ENCODE assay signal across 27 cellular contexts in genomic region chr5:81254886-81255285, GRCh38. TPM values are rescaled to one million over a fixed set of nuclear protein-coding genes. Genes with fewer than 3 reads are reported as not detected.
"Had no signal": no experiment of that assay in that cellular context is flagged by ENCODE, and none has a peak within 500 bp of the region (broad histone marks: within the 10 kb centered on the region; RNA-seq: fewer than 3 reads in every experiment).

No MANE protein-coding gene starts in this region.

- H3K9me3 ChIP-seq: ascending aorta, breast epithelium, colonic mucosa had no signal

- DNase-seq: activated CD4-positive, alpha-beta memory T cell treated with anti-CD3 and anti-CD28 coated beads, Interleukin-2, amount 10 ng/mL, durations not matched to agents 7 days and 5 days; activated CD4-positive, alpha-beta T cell treated with anti-CD3 and anti-CD28 coated beads for 1 hour; activated CD4-positive, alpha-beta T cell treated with anti-CD3 and anti-CD28 coated beads for 4 hours; activated CD4-positive, alpha-beta T cell treated with anti-CD3 and anti-CD28 coated beads, Interleukin-2, amount 10 ng/mL, durations not matched to agents 7 days and 5 days; activated CD4-positive, alpha-beta T cell treated with anti-CD3 and anti-CD28 coated beads, Interleukin-2, amount 50 U/mL, for 4 hours; activated CD8-positive, alpha-beta memory T cell treated with anti-CD3 and anti-CD28 coated beads, Interleukin-2, amount 50 U/mL, for 48 hours; activated gamma-delta T cell; activated naive CD4-positive, alpha-beta T cell; activated naive CD4-positive, alpha-beta T cell treated with anti-CD3 and anti-CD28 coated beads, Interleukin-2, amount 10 ng/mL, durations not matched to agents 7 days and 5 days; activated naive CD8-positive, alpha-beta T cell treated with anti-CD3 and anti-CD28 coated beads, Interleukin-2, amount 10 ng/mL, durations not matched to agents 7 days and 5 days; activated T-cell treated with anti-CD3 and anti-CD28 coated beads for 4 hours; activated T-cell treated with anti-CD3 and anti-CD28 coated beads, Interleukin-2, amount 50 U/mL, for 24 hours; activated T-cell treated with anti-CD3 and anti-CD28 coated beads, Interleukin-2, amount 50 U/mL, for 72 hours; central memory CD4-positive, alpha-beta T cell; cerebellar nuclear complex; colonic mucosa; effector CD8-positive, alpha-beta T cell; foreskin fibroblast; heart left ventricle; T-helper 2 cell had no signal

- H3K36me3 ChIP-seq: breast epithelium, colonic mucosa had no signal

- H3K4me1 Mint-ChIP-seq: activated CD4-positive, alpha-beta T cell treated with anti-CD3 and anti-CD28 coated beads, Interleukin-2, amount 10 ng/mL, durations not matched to agents 7 days and 5 days; activated naive CD4-positive, alpha-beta T cell treated with anti-CD3 and anti-CD28 coated beads, Interleukin-2, amount 10 ng/mL, durations not matched to agents 7 days and 5 days; activated naive CD8-positive, alpha-beta T cell treated with anti-CD3 and anti-CD28 coated beads, Interleukin-2, amount 10 ng/mL, durations not matched to agents 7 days and 5 days; brain had no signal

- H3K27me3 Mint-ChIP-seq: activated CD4-positive, alpha-beta memory T cell treated with anti-CD3 and anti-CD28 coated beads, Interleukin-2, amount 10 ng/mL, durations not matched to agents 7 days and 5 days; activated CD4-positive, alpha-beta T cell treated with anti-CD3 and anti-CD28 coated beads, Interleukin-2, amount 10 ng/mL, durations not matched to agents 7 days and 5 days; activated naive CD4-positive, alpha-beta T cell treated with anti-CD3 and anti-CD28 coated beads, Interleukin-2, amount 10 ng/mL, durations not matched to agents 7 days and 5 days; activated naive CD8-positive, alpha-beta T cell treated with anti-CD3 and anti-CD28 coated beads, Interleukin-2, amount 10 ng/mL, durations not matched to agents 7 days and 5 days; activated T-cell treated with anti-CD3 and anti-CD28 coated beads, Interleukin-2, amount 50 U/mL, for 24 hours had no signal

- H3K27me3 ChIP-seq: ascending aorta, breast epithelium, cardiac muscle cell, colonic mucosa, heart left ventricle had no signal

- H3K4me1 ChIP-seq: ascending aorta, breast epithelium, colonic mucosa had no signal

- H3K27ac Mint-ChIP-seq: activated CD4-positive, alpha-beta memory T cell treated with anti-CD3 and anti-CD28 coated beads, Interleukin-2, amount 10 ng/mL, durations not matched to agents 7 days and 5 days; activated CD4-positive, alpha-beta T cell treated with anti-CD3 and anti-CD28 coated beads, Interleukin-2, amount 10 ng/mL, durations not matched to agents 7 days and 5 days; activated naive CD4-positive, alpha-beta T cell treated with anti-CD3 and anti-CD28 coated beads, Interleukin-2, amount 10 ng/mL, durations not matched to agents 7 days and 5 days; activated naive CD4-positive, alpha-beta T cell treated with anti-CD3 and anti-CD28 coated beads, Interleukin-2, amount 50 U/mL, for 72 hours; activated naive CD8-positive, alpha-beta T cell treated with anti-CD3 and anti-CD28 coated beads, Interleukin-2, amount 10 ng/mL, durations not matched to agents 7 days and 5 days; activated T-cell treated with anti-CD3 and anti-CD28 coated beads, Interleukin-2, amount 50 U/mL, for 24 hours; activated T-cell treated with anti-CD3 and anti-CD28 coated beads, Interleukin-2, amount 50 U/mL, for 72 hours; brain had no signal

- H3K4me3 Mint-ChIP-seq: activated CD4-positive, alpha-beta memory T cell treated with anti-CD3 and anti-CD28 coated beads, Interleukin-2, amount 10 ng/mL, durations not matched to agents 7 days and 5 days; activated CD4-positive, alpha-beta T cell treated with anti-CD3 and anti-CD28 coated beads, Interleukin-2, amount 10 ng/mL, durations not matched to agents 7 days and 5 days; activated naive CD4-positive, alpha-beta T cell treated with anti-CD3 and anti-CD28 coated beads, Interleukin-2, amount 10 ng/mL, durations not matched to agents 7 days and 5 days; activated naive CD8-positive, alpha-beta T cell treated with anti-CD3 and anti-CD28 coated beads, Interleukin-2, amount 10 ng/mL, durations not matched to agents 7 days and 5 days; activated T-cell treated with anti-CD3 and anti-CD28 coated beads, Interleukin-2, amount 50 U/mL, for 24 hours; activated T-cell treated with anti-CD3 and anti-CD28 coated beads, Interleukin-2, amount 50 U/mL, for 72 hours; brain had no signal

- H3K4me3 ChIP-seq: ascending aorta, breast epithelium, cardiac muscle cell, colonic mucosa, heart left ventricle had no signal

- ATAC-seq: activated naive CD4-positive, alpha-beta T cell treated with anti-CD3 and anti-CD28 coated beads, Interleukin-2, amount 50 U/mL, for 72 hours; activated T-cell treated with anti-CD3 and anti-CD28 coated beads, Interleukin-2, amount 50 U/mL, for 72 hours had no signal

- H3K27ac ChIP-seq: ascending aorta, breast epithelium, cardiac muscle cell, colonic mucosa, epithelial cell of prostate, heart left ventricle had no signal

RNA-seq across cellular contexts. Expression of gene CKMT2, which starts 21.8 kb away (rescaled TPM):
- total RNA-seq: activated CD4-positive, alpha-beta memory T cell treated with anti-CD3 and anti-CD28 coated beads, Interleukin-2, amount 10 ng/mL, durations not matched to agents 7 days and 5 days; activated CD4-positive, alpha-beta T cell treated with anti-CD3 and anti-CD28 coated beads, Interleukin-2, amount 10 ng/mL, durations not matched to agents 7 days and 5 days; activated naive CD8-positive, alpha-beta T cell treated with anti-CD3 and anti-CD28 coated beads, Interleukin-2, amount 10 ng/mL, durations not matched to agents 7 days and 5 days; activated T-cell treated with anti-CD3 and anti-CD28 coated beads, Interleukin-2, amount 50 U/mL, for 72 hours; endothelial cell of umbilical vein had no signal
- polyA plus RNA-seq: endothelial cell of umbilical vein had no signal
